In genomic region chrX:12975670-12975965, GRCh38 we compare ENCODE assay signal across 8 cellular contexts. TPM values are rescaled to one million over a fixed set of nuclear protein-coding genes. Genes with fewer than 3 reads are reported as not detected.
DNase-seq lines count a peak whose midpoint lies in the region; ATAC-seq lines count a peak whose summit lies in the region.

No MANE protein-coding gene starts in this region.

- CTCF ChIA-PET in activated CD4-positive, alpha-beta T cell treated with anti-CD3 and anti-CD28 coated beads, Interleukin-2, amount 10 ng/mL, durations not matched to agents 7 days and 5 days (lab: Charles Lee), result interaction anchor here (0.8 to 6.7 kb wide), 6 partner anchors 19 to 116 kb away, joined by 3 to 37 read pairs (median 14); no protein-coding TSS in a partner anchor

- peak overlapping the region; percentile 99 for H3K27ac Mint-ChIP-seq in activated CD4-positive, alpha-beta T cell treated with anti-CD3 and anti-CD28 coated beads, Interleukin-2, amount 10 ng/mL, durations not matched to agents 7 days and 5 days
- H3K27ac Mint-ChIP-seq in activated naive CD8-positive, alpha-beta T cell treated with anti-CD3 and anti-CD28 coated beads for 36 hours, result peak overlapping the region; percentile 98

- H3K27me3 Mint-ChIP-seq in activated CD4-positive, alpha-beta T cell treated with anti-CD3 and anti-CD28 coated beads, Interleukin-2, amount 10 ng/mL, durations not matched to agents 7 days and 5 days, result no peaks in the 10 kb centered on the region
- H3K27me3 Mint-ChIP-seq in activated naive CD8-positive, alpha-beta T cell treated with anti-CD3 and anti-CD28 coated beads for 36 hours, result peaks cover 13% of the 10 kb centered on the region

- no peaks in the 10 kb centered on the region for H3K9me3 Mint-ChIP-seq in activated CD4-positive, alpha-beta T cell treated with anti-CD3 and anti-CD28 coated beads, Interleukin-2, amount 10 ng/mL, durations not matched to agents 7 days and 5 days
- H3K9me3 Mint-ChIP-seq in activated naive CD8-positive, alpha-beta T cell treated with anti-CD3 and anti-CD28 coated beads for 36 hours, result no peaks in the 10 kb centered on the region

- H3K4me1 ChIP-seq in iPS-20b (ENCODE audit: insufficient read depth, low read length), result peaks cover 9% of the 10 kb centered on the region; the same call in 1 of the 2 replicates
- peaks cover 19% of the 10 kb centered on the region for H3K4me1 ChIP-seq in stomach smooth muscle (ENCODE audit: control insufficient read depth, insufficient read depth, low read length)

- H3K4me3 Mint-ChIP-seq in activated CD4-positive, alpha-beta T cell treated with anti-CD3 and anti-CD28 coated beads, Interleukin-2, amount 10 ng/mL, durations not matched to agents 7 days and 5 days, result peak overlapping the region; percentile 96
- peak overlapping the region; percentile 98 for H3K4me3 Mint-ChIP-seq in activated naive CD8-positive, alpha-beta T cell treated with anti-CD3 and anti-CD28 coated beads for 36 hours

- DNase-seq in activated CD4-positive, alpha-beta T cell treated with anti-CD3 and anti-CD28 coated beads, Interleukin-2, amount 10 ng/mL, durations not matched to agents 7 days and 5 days, result no peak
- DNase-seq in activated CD4-positive, alpha-beta T cell treated with anti-CD3 and anti-CD28 coated beads for 1 hour, result no peak
- no peak for DNase-seq in activated naive CD8-positive, alpha-beta T cell treated with anti-CD3 and anti-CD28 coated beads for 36 hours
- no peak for DNase-seq in GF-D8 (lab: John Stamatoyannopoulos, UW)
- DNase-seq in SIG-M5 treated with dmso at 0.1 percent for 504 hours (lab: John Stamatoyannopoulos, UW; ENCODE audit: unreplicated experiment), result no peak

- H3K27me3 ChIP-seq in iPS-20b (ENCODE audit: insufficient read depth, low read length) (no peaks in the 10 kb centered on the region), stomach smooth muscle (ENCODE audit: control insufficient read depth in 1 of 2, insufficient read depth in 2 of 2, low read length in 2 of 2) (peaks cover 0 to 4% of the 10 kb centered on the region in 2 donors)

- no peak for ATAC-seq in HG03342 (IDR thresholded peaks at IDR 0.05; ENCODE audit: unreplicated experiment)

- H3K9ac ChIP-seq in iPS-20b (ENCODE audit: low read depth, low read length) (peak overlapping the region; percentile 100), stomach smooth muscle (ENCODE audit: low read length in 2 of 2) (peak overlapping the region; percentile 93 to 97)

- peaks cover 24% of the 10 kb centered on the region for H3K4me1 Mint-ChIP-seq in activated CD4-positive, alpha-beta T cell treated with anti-CD3 and anti-CD28 coated beads, Interleukin-2, amount 10 ng/mL, durations not matched to agents 7 days and 5 days
- H3K4me1 Mint-ChIP-seq in activated naive CD8-positive, alpha-beta T cell treated with anti-CD3 and anti-CD28 coated beads for 36 hours, result peaks cover 29% of the 10 kb centered on the region

- POLR2A ChIA-PET in activated CD4-positive, alpha-beta T cell treated with anti-CD3 and anti-CD28 coated beads, Interleukin-2, amount 10 ng/mL, durations not matched to agents 7 days and 5 days (lab: Charles Lee), result interaction anchor here (0.6 to 4.0 kb wide), 9 partner anchors 9 to 116 kb away, joined by 3 to 36 read pairs (median 6); no protein-coding TSS in a partner anchor

- H3K27ac ChIP-seq in iPS-20b (ENCODE audit: low read length) (peak overlapping the region; percentile 98), stomach smooth muscle (ENCODE audit: low read length) (peak overlapping the region; percentile 90)

- H3K36me3 ChIP-seq in iPS-20b (ENCODE audit: insufficient read depth, low read depth, low read length) (peaks cover 24% of the 10 kb centered on the region), stomach smooth muscle (ENCODE audit: control insufficient read depth in 2 of 2, insufficient read depth in 2 of 2, low read length in 2 of 2) (no peaks in the 10 kb centered on the region)

- peak overlapping the region; percentile 97 for H3K4me3 ChIP-seq in iPS-20b (ENCODE audit: low read length)
- peak overlapping the region; percentile 86 to 93 for H3K4me3 ChIP-seq in stomach smooth muscle (ENCODE audit: low read length in 2 of 2)

- H3K36me3 Mint-ChIP-seq in activated CD4-positive, alpha-beta T cell treated with anti-CD3 and anti-CD28 coated beads, Interleukin-2, amount 10 ng/mL, durations not matched to agents 7 days and 5 days (ENCODE audit: low read depth), result peaks cover 45% of the 10 kb centered on the region
- peaks cover 45% of the 10 kb centered on the region for H3K36me3 Mint-ChIP-seq in activated naive CD8-positive, alpha-beta T cell treated with anti-CD3 and anti-CD28 coated beads for 36 hours

- no peaks in the 10 kb centered on the region for H3K9me3 ChIP-seq in iPS-20b (ENCODE audit: insufficient read depth, low read depth, low read length)
- H3K9me3 ChIP-seq in stomach smooth muscle (ENCODE audit: control insufficient read depth in 2 of 2, low read length in 2 of 2), result no peaks in the 10 kb centered on the region

RNA-seq across cellular contexts. Expression of gene TMSB4X, which starts 0.7 kb away (rescaled TPM):
- 1,000 to 10,000 TPM; 9,113 to 9,418 TPM for total RNA-seq in activated CD4-positive, alpha-beta T cell treated with anti-CD3 and anti-CD28 coated beads, Interleukin-2, amount 10 ng/mL, durations not matched to agents 7 days and 5 days
- total RNA-seq in activated naive CD8-positive, alpha-beta T cell treated with anti-CD3 and anti-CD28 coated beads for 36 hours, result 1,000 to 10,000 TPM; 3,478 to 3,646 TPM
